ENCODE assay signal across 14 cellular contexts in genomic region chr9:124766815-124767554, GRCh38. TPM values are rescaled to one million over a fixed set of nuclear protein-coding genes. Genes with fewer than 3 reads are reported as not detected.
DNase-seq lines count a peak whose midpoint lies in the region; ATAC-seq and TF ChIP-seq lines count a peak whose summit lies in the region.
"Had no signal": no experiment of that assay in that cellular context is flagged by ENCODE, and none has a peak within 500 bp of the region (broad histone marks: within the 10 kb centered on the region; RNA-seq: fewer than 3 reads in every experiment).

No MANE protein-coding gene starts in this region.

- no peak overlapping the region for H3K27ac ChIP-seq in endodermal cell (ENCODE audit: low read depth, low read length)
- no peak overlapping the region for H3K27ac ChIP-seq in colonic mucosa
- H3K27ac ChIP-seq: thoracic aorta had no signal

- H3K27me3 Mint-ChIP-seq in endodermal cell (ENCODE audit: insufficient read depth) (peaks cover 4% of the 10 kb centered on the region), T-helper 17 cell (peaks cover 74% of the 10 kb centered on the region)

- in situ Hi-C loops in ACHN (cut with HindIII; ENCODE audit: low pct_ligation_motif_present, low pct_unique_long_range_greater_than_20kb, low sequenced_read_pairs), result no loop called here

- peak overlapping the region; percentile 3 for H3K27ac Mint-ChIP-seq in endodermal cell
- no peak overlapping the region for H3K27ac Mint-ChIP-seq in T-helper 17 cell
- H3K27ac Mint-ChIP-seq: activated CD4-positive, alpha-beta memory T cell treated with anti-CD3 and anti-CD28 coated beads, Interleukin-2, amount 10 ng/mL, durations not matched to agents 7 days and 5 days; effector memory CD8-positive, alpha-beta T cell; mesothelial cell of epicardium had no signal

- no peaks in the 10 kb centered on the region for H3K9me3 Mint-ChIP-seq in endodermal cell
- H3K9me3 Mint-ChIP-seq: activated CD4-positive, alpha-beta memory T cell treated with anti-CD3 and anti-CD28 coated beads, Interleukin-2, amount 10 ng/mL, durations not matched to agents 7 days and 5 days; effector memory CD8-positive, alpha-beta T cell had no signal

- H3K9me3 ChIP-seq in endodermal cell (ENCODE audit: control insufficient read depth, low read length) (no peaks in the 10 kb centered on the region), colonic mucosa (no peaks in the 10 kb centered on the region), T-helper 17 cell (ENCODE audit: control insufficient read depth, low read length, poor library complexity, severe bottlenecking) (no peaks in the 10 kb centered on the region)
- H3K9me3 ChIP-seq: thoracic aorta had no signal

- H3K36me3 ChIP-seq in endodermal cell (ENCODE audit: control insufficient read depth, insufficient read depth, low read length) (no peaks in the 10 kb centered on the region), colonic mucosa (no peaks in the 10 kb centered on the region)
- H3K36me3 ChIP-seq: thoracic aorta had no signal

- H3K36me3 Mint-ChIP-seq in endodermal cell (ENCODE audit: low read depth) (no peaks in the 10 kb centered on the region), T-helper 17 cell (ENCODE audit: low read depth) (peaks cover 7% of the 10 kb centered on the region)
- H3K36me3 Mint-ChIP-seq: mesothelial cell of epicardium had no signal

- TF ChIP-seq CTCF in GM10248 (IDR thresholded peaks at IDR 0.05; ENCODE audit: control extremely low read depth, extremely low read depth, low read depth, missing control alignments) (peak; percentile 3), endodermal cell (conservative IDR thresholded peaks at IDR 0.05) (peak; percentile 64), colonic mucosa (IDR thresholded peaks at IDR 0.05) (no peak)

- POLR2A ChIA-PET in GM10248 (lab: Yijun Ruan, JAX), result no interaction called here

- H3K4me1 ChIP-seq in endodermal cell (ENCODE audit: control insufficient read depth, insufficient read depth, low read length) (peaks cover 30% of the 10 kb centered on the region), colonic mucosa (no peaks in the 10 kb centered on the region)

- H3K4me1 Mint-ChIP-seq in endodermal cell (peaks cover 62% of the 10 kb centered on the region), T-helper 17 cell (peaks cover 24% of the 10 kb centered on the region)

- H3K4me3 Mint-ChIP-seq in endodermal cell, result peak overlapping the region; percentile 18
- H3K4me3 Mint-ChIP-seq in T-helper 17 cell, result no peak overlapping the region
- H3K4me3 Mint-ChIP-seq: activated CD4-positive, alpha-beta memory T cell treated with anti-CD3 and anti-CD28 coated beads, Interleukin-2, amount 10 ng/mL, durations not matched to agents 7 days and 5 days; effector memory CD8-positive, alpha-beta T cell; mesothelial cell of epicardium had no signal

- WGBS in endodermal cell (ENCODE audit: insufficient coverage in 1 of 2, insufficient read length in 1 of 2), 2 experiments, result 48% methylated on average over 4 of the region's 4 CpGs; no CpG with 5 or more reads in 1 of the 2 experiments

- H3K27me3 ChIP-seq in endodermal cell (ENCODE audit: control insufficient read depth, insufficient read depth, low read length, poor library complexity, severe bottlenecking) (no peaks in the 10 kb centered on the region), colonic mucosa (no peaks in the 10 kb centered on the region)

- ATAC-seq in T-helper 17 cell, result no peak
- ATAC-seq: effector memory CD8-positive, alpha-beta T cell had no signal

- DNase-seq in ACHN, result peak; percentile 29
- no peak for DNase-seq in GM10248 (ENCODE audit: extremely low spot score)
- DNase-seq in NOMO-1 treated with DMSO at 0.1 percent for 48 hours (lab: John Stamatoyannopoulos, UW; ENCODE audit: unreplicated experiment), result peak; percentile 51
- no peak for DNase-seq in endodermal cell
- no peak for DNase-seq in midbrain (lab: John Stamatoyannopoulos, UW)
- DNase-seq in colonic mucosa, result no peak
- DNase-seq in T-helper 17 cell, result no peak
- DNase-seq in SKM-1 treated with dmso at 0.1 percent for 144 hours (lab: John Stamatoyannopoulos, UW; ENCODE audit: unreplicated experiment), result no peak
- DNase-seq: activated CD4-positive, alpha-beta memory T cell treated with anti-CD3 and anti-CD28 coated beads, Interleukin-2, amount 10 ng/mL, durations not matched to agents 7 days and 5 days; effector memory CD8-positive, alpha-beta T cell; hypothalamus; T-helper 1 cell had no signal

- H3K9ac ChIP-seq in endodermal cell (ENCODE audit: extremely low read depth, low read length, poor library complexity, severe bottlenecking), result no peak overlapping the region
- H3K9ac ChIP-seq in colonic mucosa (ENCODE audit: low read depth in 2 of 2, low read length in 2 of 2), result no peak overlapping the region

- intact Hi-C loops in colonic mucosa (cut with DNase I), result loop anchor here (5.0 kb wide), 1 partner anchor 55 kb away; no protein-coding TSS in a partner anchor

- CTCF ChIA-PET in GM10248 (lab: Yijun Ruan, JAX), result interaction anchor here (1.2 to 6.6 kb wide), 7 partner anchors 16 to 216 kb away, joined by 3 to 62 read pairs (median 5); partner anchors contain the start of gene WDR38

- H3K4me3 ChIP-seq in endodermal cell (ENCODE audit: low read length), result peak overlapping the region; percentile 90
- no peak overlapping the region for H3K4me3 ChIP-seq in colonic mucosa
- H3K4me3 ChIP-seq: thoracic aorta had no signal

RNA-seq across cellular contexts. Expression of gene NR6A1, which starts 4.1 kb away (rescaled TPM):
- 100 to 1,000 TPM; 168 to 206 TPM for total RNA-seq in endodermal cell
- polyA plus RNA-seq in endodermal cell (2013, experiment 1 of 2), result 47.4 TPM
- 49.5 TPM for polyA plus RNA-seq in endodermal cell (2013, experiment 2 of 2)
- 1 to 10 TPM; 4.8 to 4.9 TPM for total RNA-seq in colonic mucosa
- under 1 TPM; 0.08 to 0.22 TPM for total RNA-seq in T-helper 17 cell

RNA-seq across cellular contexts. Expression of gene OLFML2A, which starts 9.9 kb away (rescaled TPM):
- total RNA-seq in endodermal cell (10 to 100 TPM; 28.1 to 31.2 TPM), colonic mucosa (10 to 100 TPM in 1 of 2 donors, 1 to 10 TPM in 1; 2.9 to 12.1 TPM), T-helper 17 cell (not detected)
- polyA plus RNA-seq in endodermal cell (2013, experiment 1 of 2), result 8.2 TPM
- 7.8 TPM for polyA plus RNA-seq in endodermal cell (2013, experiment 2 of 2)
- total RNA-seq: activated CD4-positive, alpha-beta memory T cell treated with anti-CD3 and anti-CD28 coated beads, Interleukin-2, amount 10 ng/mL, durations not matched to agents 7 days and 5 days had no signal

Comparison
In these comparisons a context has a peak if more than half of its experiments do, and no peak if none do; other contexts are left out.
1. DNase-seq: peak in ACHN (single experiment) and NOMO-1 treated with DMSO at 0.1 percent for 48 hours (single experiment); none in GM10248 (single experiment), endodermal cell (single experiment), midbrain (single experiment), colonic mucosa (single experiment), T-helper 17 cell (0 of 3) and SKM-1 treated with dmso at 0.1 percent for 144 hours (single experiment).
2. RNA of gene NR6A1, which starts 4.1 kb away (total RNA-seq): 168 to 206 TPM in endodermal cell; 4.8 to 4.9 TPM in colonic mucosa and 0.08 to 0.22 TPM in T-helper 17 cell; every median in the first group is over 10 times any median in the second.